ENCODE assay signal across 19 cellular contexts in the genomic region with DNA sequence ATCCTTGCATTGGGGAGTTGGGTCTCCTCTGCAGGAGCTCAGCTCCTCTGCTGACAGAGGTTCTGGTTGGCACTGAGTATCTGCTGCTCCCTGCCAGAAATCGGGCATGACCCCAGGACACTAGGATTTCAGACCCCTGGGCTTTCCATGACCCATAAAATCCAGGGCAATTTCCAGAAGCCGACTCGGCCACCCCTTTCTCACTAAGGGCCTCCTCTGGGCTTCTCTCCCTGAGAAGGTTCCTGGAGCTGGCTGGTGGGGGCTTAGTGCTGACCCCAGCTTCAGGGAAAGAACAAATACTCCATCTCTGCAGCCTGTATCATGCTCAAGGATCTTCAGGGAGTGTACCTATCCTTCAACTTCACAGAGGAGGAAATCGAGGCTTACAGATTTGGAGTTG.
A peak's percentile ranks its signal among the peaks of the same experiment; 100 is the strongest.
DNase-seq lines count a peak whose midpoint lies in the region; ATAC-seq and TF ChIP-seq lines count a peak whose summit lies in the region.
"Had no signal": no experiment of that assay in that cellular context is flagged by ENCODE, and none has a peak within 500 bp of the region (broad histone marks: within the 10 kb centered on the region; RNA-seq: fewer than 3 reads in every experiment).

No MANE protein-coding gene starts in this region.

- H3K9ac ChIP-seq in PC-3 (ENCODE audit: low read length), result no peak overlapping the region
- H3K9ac ChIP-seq: BLaER1 treated with 17β-estradiol and CSF1 and Interleukin-3, amounts not matched to agents 10 nM and 100 nM had no signal

- TF ChIP-seq POLR2A in esophagus muscularis mucosa (IDR thresholded peaks at IDR 0.05; ENCODE audit: low read depth) (no peak), spleen (IDR thresholded peaks at IDR 0.05) (no peak)

- POLR2A ChIA-PET in PC-3 (lab: Charles Lee; ENCODE audit: unreplicated experiment), result no interaction called here

- no peak overlapping the region for H3K4me2 ChIP-seq in PC-3 (ENCODE audit: low read length)
- H3K4me2 ChIP-seq: A549; BLaER1 treated with 17β-estradiol and CSF1 and Interleukin-3, amounts not matched to agents 10 nM and 100 nM had no signal

- H3K9me3 ChIP-seq in right atrium auricular region (peaks cover 0 to 12% of the 10 kb centered on the region in 2 donors), left ventricle myocardium inferior (replicated peaks) (peaks cover 18% of the 10 kb centered on the region), esophagus muscularis mucosa (peaks cover 0 to 19% (median 15%) of the 10 kb centered on the region in 4 donors), spleen (peaks cover 0 to 25% (median 20%) of the 10 kb centered on the region in 8 donors), PC-3 (ENCODE audit: low read length) (peaks cover 10% of the 10 kb centered on the region; the same call in 1 of the 2 replicates)
- H3K9me3 ChIP-seq: BE2C had no signal

- no peak for ATAC-seq in PC-3
- ATAC-seq: A549 had no signal

- intact Hi-C loops in left ventricle myocardium inferior (cut with micrococcal nuclease), result no loop called here
- intact Hi-C loops in esophagus muscularis mucosa (cut with DNase I), result no loop called here
- intact Hi-C loops in spleen (cut with DNase I; ENCODE audit: low total_unique reads), result no loop called here
- intact Hi-C loops in PC-3 (cut with micrococcal nuclease), result no loop called here

- DNase-seq in right atrium auricular region (ENCODE audit: low spot score) (peak; percentile 16), left ventricle myocardium inferior (no peak), esophagus muscularis mucosa (ENCODE audit: extremely low spot score) (peak; percentile 37), spleen (peak; percentile 23), PC-3 (no peak), DMS 273 treated with DMSO at 0.1 percent for 48 hours (lab: John Stamatoyannopoulos, UW) (no peak)
- DNase-seq: 8988T; ACHN; AML-193; BE2C; CD4-positive, alpha-beta T cell; CD8-positive, alpha-beta memory T cell; DMS53; DMS79 treated with DMSO at 0.1 percent for 48 hours; GOT3; HFFc6 had no signal

- TF ChIP-seq CTCF in right atrium auricular region (IDR thresholded peaks at IDR 0.05) (no peak), left ventricle myocardium inferior (IDR thresholded peaks at IDR 0.05; ENCODE audit: borderline replicate concordance) (no peak), esophagus muscularis mucosa (IDR thresholded peaks at IDR 0.05) (no peak), spleen (IDR thresholded peaks at IDR 0.05 in 8 of 11, conservative IDR thresholded peaks at IDR 0.05 in 3 of 11) (no peak), PC-3 (conservative IDR thresholded peaks at IDR 0.05; ENCODE audit: low read depth, low read length) (no peak)

- 46% methylated on average over 2 of the region's 4 CpGs for WGBS in esophagus muscularis mucosa
- whole genome bisulfite sequencing in spleen, 5 donors, result 56 to 76% (median 70%) methylated on average over 4 of the region's 4 CpGs

- no peaks in the 10 kb centered on the region for H3K27me3 ChIP-seq in right atrium auricular region
- H3K27me3 ChIP-seq in left ventricle myocardium inferior (ENCODE audit: low read depth), result peaks cover 61% of the 10 kb centered on the region
- H3K27me3 ChIP-seq in esophagus muscularis mucosa, result peaks cover 0 to 61% (median 0%) of the 10 kb centered on the region in 4 donors
- H3K27me3 ChIP-seq in spleen (replicated peaks in 1 of 7), result peaks cover 0 to 34% (median 0%) of the 10 kb centered on the region in 7 donors
- 0 out of 2 replicates have a peak, but pooled peaks cover 7% of the 10 kb centered on the region for H3K27me3 ChIP-seq in PC-3 (ENCODE audit: low read length)
- H3K27me3 ChIP-seq: BE2C; BLaER1 treated with 17β-estradiol and CSF1 and Interleukin-3, amounts not matched to agents 10 nM and 100 nM had no signal

- no peak for TF ChIP-seq EP300 in esophagus muscularis mucosa (IDR thresholded peaks at IDR 0.05)

- no peaks in the 10 kb centered on the region for H3K79me2 ChIP-seq in PC-3 (ENCODE audit: low read length)

- H3K4me1 ChIP-seq in right atrium auricular region, result no peaks in the 10 kb centered on the region
- H3K4me1 ChIP-seq in left ventricle myocardium inferior, result no peaks in the 10 kb centered on the region
- H3K4me1 ChIP-seq in esophagus muscularis mucosa, result no peaks in the 10 kb centered on the region
- H3K4me1 ChIP-seq in spleen, result no peaks in the 10 kb centered on the region
- H3K4me1 ChIP-seq in PC-3 (ENCODE audit: insufficient read depth, low read length), result no peaks in the 10 kb centered on the region
- H3K4me1 ChIP-seq: A549, BE2C, HAP-1 had no signal

- H3K36me3 ChIP-seq in right atrium auricular region, result no peaks in the 10 kb centered on the region
- no peaks in the 10 kb centered on the region for H3K36me3 ChIP-seq in left ventricle myocardium inferior
- no peaks in the 10 kb centered on the region for H3K36me3 ChIP-seq in esophagus muscularis mucosa
- no peaks in the 10 kb centered on the region for H3K36me3 ChIP-seq in spleen
- no peaks in the 10 kb centered on the region for H3K36me3 ChIP-seq in PC-3 (ENCODE audit: low read depth, low read length)
- H3K36me3 ChIP-seq: BE2C; BLaER1 treated with 17β-estradiol and CSF1 and Interleukin-3, amounts not matched to agents 10 nM and 100 nM; HAP-1 had no signal

- CTCF ChIA-PET in PC-3 (lab: Charles Lee), result no interaction called here

- H3F3A ChIP-seq in PC-3 (ENCODE audit: low read length, unreplicated experiment), result no peaks in the 10 kb centered on the region

- no peaks in the 10 kb centered on the region for H4K20me1 ChIP-seq in PC-3 (ENCODE audit: low read length)
- H4K20me1 ChIP-seq: BLaER1 treated with 17β-estradiol and CSF1 and Interleukin-3, amounts not matched to agents 10 nM and 100 nM had no signal

- no peak overlapping the region for H3K27ac ChIP-seq in right atrium auricular region
- H3K27ac ChIP-seq in left ventricle myocardium inferior (replicated peaks), result no peak overlapping the region
- no peak overlapping the region for H3K27ac ChIP-seq in esophagus muscularis mucosa (replicated peaks in 1 of 4)
- no peak overlapping the region for H3K27ac ChIP-seq in spleen
- H3K27ac ChIP-seq in PC-3 (ENCODE audit: low read length), result no peak overlapping the region
- H3K27ac ChIP-seq: A549; BLaER1 treated with 17β-estradiol and CSF1 and Interleukin-3, amounts not matched to agents 10 nM and 100 nM had no signal

- no TSS peak for BruUV-seq in PC-3 (replicated peaks; lab: Mats Ljungman, UMichigan)

- no peaks in the 10 kb centered on the region for H3K9me2 ChIP-seq in PC-3 (replicated peaks; ENCODE audit: low read length)

- no peak overlapping the region for H2AFZ ChIP-seq in PC-3 (ENCODE audit: low read length)

- no peak overlapping the region for H3K4me3 ChIP-seq in right atrium auricular region
- no peak overlapping the region for H3K4me3 ChIP-seq in left ventricle myocardium inferior
- H3K4me3 ChIP-seq in esophagus muscularis mucosa, result no peak overlapping the region
- no peak overlapping the region for H3K4me3 ChIP-seq in spleen
- H3K4me3 ChIP-seq in PC-3 (ENCODE audit: low read length), result no peak overlapping the region
- H3K4me3 ChIP-seq: A549; BLaER1 treated with 17β-estradiol and CSF1 and Interleukin-3, amounts not matched to agents 10 nM and 100 nM; HAP-1 had no signal

Comparison
In these comparisons a context has a peak if more than half of its experiments do, and no peak if none do; other contexts are left out.
1. DNase-seq: peak in right atrium auricular region (single experiment), esophagus muscularis mucosa (single experiment) and spleen (single experiment); none in left ventricle myocardium inferior (single experiment), PC-3 (single experiment) and DMS 273 treated with DMSO at 0.1 percent for 48 hours (single experiment).